ENCODE assay signal across 25 cellular contexts in the genomic region with DNA sequence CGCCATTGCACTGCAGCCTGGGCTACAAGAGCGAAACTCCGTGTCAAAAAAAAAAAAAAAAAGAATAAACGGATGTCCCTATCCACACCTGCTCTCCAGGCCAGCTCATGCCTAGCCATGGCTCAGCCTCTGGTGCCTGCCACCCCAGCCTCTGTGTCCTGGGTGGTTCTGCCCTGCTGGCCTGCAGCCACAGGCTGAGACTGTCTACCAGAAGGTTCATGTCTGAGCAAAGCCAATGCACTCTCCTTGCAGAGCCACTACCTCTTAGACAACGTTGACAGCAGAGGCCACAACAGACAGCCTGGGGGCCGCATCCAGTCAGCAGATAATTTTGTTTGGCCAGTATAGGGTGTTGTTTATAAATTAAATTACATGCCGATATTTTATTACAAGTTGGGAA.
"Had no signal": no experiment of that assay in that cellular context is flagged by ENCODE, and none has a peak within 500 bp of the region (broad histone marks: within the 10 kb centered on the region; RNA-seq: fewer than 3 reads in every experiment).

No MANE protein-coding gene starts in this region.

- H3K4me3 ChIP-seq: ascending aorta, breast epithelium, cardiac muscle cell, coronary artery, dorsolateral prefrontal cortex, esophagus muscularis mucosa, gastrocnemius medialis, heart left ventricle had no signal

- H3K27me3 ChIP-seq: ascending aorta, breast epithelium, cardiac muscle cell, dorsolateral prefrontal cortex, esophagus muscularis mucosa, foreskin keratinocyte, gastrocnemius medialis, heart left ventricle had no signal

- H3K9me3 ChIP-seq: ascending aorta, breast epithelium, esophagus muscularis mucosa, gastrocnemius medialis, heart left ventricle had no signal

- DNase-seq: activated CD4-positive, alpha-beta memory T cell treated with anti-CD3 and anti-CD28 coated beads, Interleukin-2, amount 10 ng/mL, durations not matched to agents 7 days and 5 days; activated CD4-positive, alpha-beta T cell treated with anti-CD3 and anti-CD28 coated beads for 36 hours; activated CD4-positive, alpha-beta T cell treated with anti-CD3 and anti-CD28 coated beads, Interleukin-2, amount 10 ng/mL, durations not matched to agents 7 days and 5 days; activated CD4-positive, alpha-beta T cell treated with anti-CD3 and anti-CD28 coated beads, Interleukin-2, amount 50 U/mL, for 4 hours; activated CD4-positive, CD25-positive, alpha-beta regulatory T cell; activated CD4-positive, CD25-positive, alpha-beta regulatory T cell treated with anti-CD3 and anti-CD28 coated beads, Interleukin-2, amount 50 U/mL, for 72 hours; activated effector memory CD4-positive, alpha-beta T cell treated with anti-CD3 and anti-CD28 coated beads, Interleukin-2, amount 50 U/mL, for 16 hours; activated naive CD4-positive, alpha-beta T cell treated with anti-CD3 and anti-CD28 coated beads for 36 hours; activated naive CD8-positive, alpha-beta T cell treated with anti-CD3 and anti-CD28 coated beads for 36 hours; activated naive CD8-positive, alpha-beta T cell treated with anti-CD3 and anti-CD28 coated beads, Interleukin-2, amount 50 U/mL, for 24 hours; activated T-cell treated with anti-CD3 and anti-CD28 coated beads, Interleukin-2, amount 50 U/mL, for 48 hours; effector CD4-positive, alpha-beta T cell; effector memory CD8-positive, alpha-beta T cell; erythroblast; foreskin keratinocyte; gastrocnemius medialis; glutamatergic neuron; heart left ventricle; T-helper 2 cell had no signal

- ATAC-seq: activated CD4-positive, alpha-beta T cell treated with anti-CD3 and anti-CD28 coated beads for 36 hours; activated naive CD8-positive, alpha-beta T cell treated with anti-CD3 and anti-CD28 coated beads, Interleukin-2, amount 50 U/mL, for 24 hours; effector memory CD8-positive, alpha-beta T cell; foreskin keratinocyte; gastrocnemius medialis; heart left ventricle had no signal

- H3K27ac ChIP-seq: ascending aorta, breast epithelium, cardiac muscle cell, coronary artery, dorsolateral prefrontal cortex, esophagus muscularis mucosa, foreskin keratinocyte, gastrocnemius medialis, heart left ventricle had no signal

- H3K36me3 ChIP-seq: ascending aorta, breast epithelium, cardiac muscle cell, esophagus muscularis mucosa, gastrocnemius medialis, heart left ventricle had no signal
